Comparison of ENCODE assay signal across 22 cellular contexts in the genomic region with DNA sequence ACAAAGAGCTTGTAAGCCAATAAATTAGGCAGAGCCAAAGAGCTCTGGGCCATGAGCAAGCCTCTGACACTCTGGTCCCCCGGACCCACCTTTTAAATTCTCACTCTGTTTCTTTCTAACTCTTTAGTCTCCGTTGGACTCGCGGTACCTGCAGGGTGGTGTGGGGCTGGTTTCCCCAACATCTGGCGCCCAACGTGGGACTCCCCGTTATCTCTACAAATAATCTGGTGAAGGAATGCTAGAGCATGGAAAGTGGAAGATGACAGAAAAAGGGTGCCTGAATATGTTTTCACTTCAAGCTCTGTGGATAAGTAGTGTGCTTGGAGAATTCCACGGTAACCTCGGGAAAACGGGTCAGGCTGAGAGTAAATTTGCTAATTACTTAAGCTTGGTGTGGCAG. TPM values are rescaled to one million over a fixed set of nuclear protein-coding genes. Genes with fewer than 3 reads are reported as not detected.
"Had no signal": no experiment of that assay in that cellular context is flagged by ENCODE, and none has a peak within 500 bp of the region (broad histone marks: within the 10 kb centered on the region; RNA-seq: fewer than 3 reads in every experiment).

No MANE protein-coding gene starts in this region.

- ATAC-seq: activated CD8-positive, alpha-beta T cell treated with anti-CD3 and anti-CD28 coated beads for 36 hours; activated T-cell treated with anti-CD3 and anti-CD28 coated beads, Interleukin-2, amount 50 U/mL, for 72 hours; right lobe of liver; T-helper 17 cell had no signal

- DNase-seq: activated CD4-positive, alpha-beta T cell treated with anti-CD3 and anti-CD28 coated beads for 4 hours; activated CD8-positive, alpha-beta memory T cell treated with anti-CD3 and anti-CD28 coated beads, Interleukin-2, amount 50 U/mL, for 48 hours; activated CD8-positive, alpha-beta T cell treated with anti-CD3 and anti-CD28 coated beads for 36 hours; activated gamma-delta T cell treated with Interleukin-2 at 50 U/mL for 16 hours; activated T-cell treated with anti-CD3 and anti-CD28 coated beads, Interleukin-2, amount 50 U/mL, for 72 hours; midbrain; naive B cell; ovary; right lobe of liver; stimulated activated CD4-positive, alpha-beta T cell treated with anti-CD3 and anti-CD28 coated beads, Interleukin-4, amount 100 ng/mL, for 4 hours; stimulated activated CD8-positive, alpha-beta memory T cell treated with anti-CD3 and anti-CD28 coated beads, Interleukin-4, amount 100 ng/mL, for 48 hours; stimulated activated naive CD4-positive, alpha-beta T cell treated with Interleukin-2 at 50 U/mL for 16 hours; substantia nigra; T-helper 17 cell had no signal

- H3K4me3 ChIP-seq: breast epithelium, esophagus muscularis mucosa, ovary, right lobe of liver, smooth muscle cell, tibial nerve, vagina had no signal

- H3K4me3 Mint-ChIP-seq: activated CD8-positive, alpha-beta T cell treated with anti-CD3 and anti-CD28 coated beads for 36 hours; activated naive CD8-positive, alpha-beta T cell; activated T-cell treated with anti-CD3 and anti-CD28 coated beads, Interleukin-2, amount 50 U/mL, for 72 hours; naive B cell; T-helper 17 cell had no signal

- H3K27ac Mint-ChIP-seq: activated CD8-positive, alpha-beta T cell treated with anti-CD3 and anti-CD28 coated beads for 36 hours; activated naive CD8-positive, alpha-beta T cell; activated T-cell treated with anti-CD3 and anti-CD28 coated beads, Interleukin-2, amount 50 U/mL, for 72 hours; T-helper 17 cell had no signal

- H3K27me3 Mint-ChIP-seq: activated CD8-positive, alpha-beta T cell treated with anti-CD3 and anti-CD28 coated beads for 36 hours; T-helper 17 cell had no signal

- H3K4me1 Mint-ChIP-seq: naive B cell, T-helper 17 cell had no signal

RNA-seq across cellular contexts. Expression of gene CYP2B6, which starts 36.5 kb away (rescaled TPM):
- total RNA-seq: activated CD8-positive, alpha-beta T cell treated with anti-CD3 and anti-CD28 coated beads for 36 hours; activated T-cell treated with anti-CD3 and anti-CD28 coated beads, Interleukin-2, amount 50 U/mL, for 72 hours; breast epithelium; cerebellum; esophagus muscularis mucosa; pulmonary artery endothelial cell; smooth muscle cell; T-helper 17 cell; tibial nerve; vagina had no signal
